In the genomic region with DNA sequence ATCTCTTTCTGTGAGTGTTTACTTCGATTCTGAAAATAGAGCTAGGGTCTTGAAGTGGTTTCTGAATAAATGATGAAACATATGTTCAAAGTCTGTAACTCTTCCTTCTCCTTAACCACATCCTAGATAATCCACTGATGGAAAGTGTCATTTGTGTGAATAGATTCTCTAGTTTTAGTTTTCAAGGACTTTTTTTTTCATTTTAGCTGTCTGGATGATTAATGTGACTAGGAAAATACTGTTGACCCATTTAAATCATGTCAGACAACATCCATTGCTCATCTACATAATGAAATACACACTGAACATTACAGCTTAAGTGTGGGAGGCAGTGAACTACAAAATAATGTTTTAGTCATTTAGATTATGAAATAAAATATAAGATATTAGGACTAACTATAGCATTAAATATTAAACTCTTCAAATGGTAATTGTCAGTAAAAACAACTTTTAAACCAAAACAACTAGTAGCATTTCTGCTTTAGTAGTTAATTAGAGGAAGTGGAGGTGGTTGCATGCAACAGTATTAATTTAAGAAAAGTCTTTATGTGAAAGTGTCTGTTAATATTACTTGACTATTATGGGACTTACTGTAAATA, we compare ENCODE assay signal across 1 cellular context.
TF ChIP-seq lines count a peak whose summit lies in the region.

No MANE protein-coding gene starts in this region.

TF ChIP-seq in K562, 482 proteins besides CTCF, POLR2A, EP300 and RAD21 (continued from another document):
- TF ChIP-seq, protein P1, sequence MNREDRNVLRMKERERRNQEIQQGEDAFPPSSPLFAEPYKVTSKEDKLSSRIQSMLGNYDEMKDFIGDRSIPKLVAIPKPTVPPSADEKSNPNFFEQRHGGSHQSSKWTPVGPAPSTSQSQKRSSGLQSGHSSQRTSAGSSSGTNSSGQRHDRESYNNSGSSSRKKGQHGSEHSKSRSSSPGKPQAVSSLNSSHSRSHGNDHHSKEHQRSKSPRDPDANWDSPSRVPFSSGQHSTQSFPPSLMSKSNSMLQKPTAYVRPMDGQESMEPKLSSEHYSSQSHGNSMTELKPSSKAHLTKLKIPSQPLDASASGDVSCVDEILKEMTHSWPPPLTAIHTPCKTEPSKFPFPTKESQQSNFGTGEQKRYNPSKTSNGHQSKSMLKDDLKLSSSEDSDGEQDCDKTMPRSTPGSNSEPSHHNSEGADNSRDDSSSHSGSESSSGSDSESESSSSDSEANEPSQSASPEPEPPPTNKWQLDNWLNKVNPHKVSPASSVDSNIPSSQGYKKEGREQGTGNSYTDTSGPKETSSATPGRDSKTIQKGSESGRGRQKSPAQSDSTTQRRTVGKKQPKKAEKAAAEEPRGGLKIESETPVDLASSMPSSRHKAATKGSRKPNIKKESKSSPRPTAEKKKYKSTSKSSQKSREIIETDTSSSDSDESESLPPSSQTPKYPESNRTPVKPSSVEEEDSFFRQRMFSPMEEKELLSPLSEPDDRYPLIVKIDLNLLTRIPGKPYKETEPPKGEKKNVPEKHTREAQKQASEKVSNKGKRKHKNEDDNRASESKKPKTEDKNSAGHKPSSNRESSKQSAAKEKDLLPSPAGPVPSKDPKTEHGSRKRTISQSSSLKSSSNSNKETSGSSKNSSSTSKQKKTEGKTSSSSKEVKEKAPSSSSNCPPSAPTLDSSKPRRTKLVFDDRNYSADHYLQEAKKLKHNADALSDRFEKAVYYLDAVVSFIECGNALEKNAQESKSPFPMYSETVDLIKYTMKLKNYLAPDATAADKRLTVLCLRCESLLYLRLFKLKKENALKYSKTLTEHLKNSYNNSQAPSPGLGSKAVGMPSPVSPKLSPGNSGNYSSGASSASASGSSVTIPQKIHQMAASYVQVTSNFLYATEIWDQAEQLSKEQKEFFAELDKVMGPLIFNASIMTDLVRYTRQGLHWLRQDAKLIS (CRISPR knock-in tag; IDR thresholded peaks at IDR 0.05), result no peak
- TF ChIP-seq DMBX1 (CRISPR knock-in tag; IDR thresholded peaks at IDR 0.05; ENCODE audit: borderline replicate concordance), result peak; percentile 21; the same call in 1 of the 2 replicates
- TF ChIP-seq, protein P2, sequence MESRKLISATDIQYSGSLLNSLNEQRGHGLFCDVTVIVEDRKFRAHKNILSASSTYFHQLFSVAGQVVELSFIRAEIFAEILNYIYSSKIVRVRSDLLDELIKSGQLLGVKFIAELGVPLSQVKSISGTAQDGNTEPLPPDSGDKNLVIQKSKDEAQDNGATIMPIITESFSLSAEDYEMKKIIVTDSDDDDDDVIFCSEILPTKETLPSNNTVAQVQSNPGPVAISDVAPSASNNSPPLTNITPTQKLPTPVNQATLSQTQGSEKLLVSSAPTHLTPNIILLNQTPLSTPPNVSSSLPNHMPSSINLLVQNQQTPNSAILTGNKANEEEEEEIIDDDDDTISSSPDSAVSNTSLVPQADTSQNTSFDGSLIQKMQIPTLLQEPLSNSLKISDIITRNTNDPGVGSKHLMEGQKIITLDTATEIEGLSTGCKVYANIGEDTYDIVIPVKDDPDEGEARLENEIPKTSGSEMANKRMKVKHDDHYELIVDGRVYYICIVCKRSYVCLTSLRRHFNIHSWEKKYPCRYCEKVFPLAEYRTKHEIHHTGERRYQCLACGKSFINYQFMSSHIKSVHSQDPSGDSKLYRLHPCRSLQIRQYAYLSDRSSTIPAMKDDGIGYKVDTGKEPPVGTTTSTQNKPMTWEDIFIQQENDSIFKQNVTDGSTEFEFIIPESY (CRISPR knock-in tag; IDR thresholded peaks at IDR 0.05), result no peak
- TF ChIP-seq ADNP (tag; IDR thresholded peaks at IDR 0.05), result no peak
- no peak for TF ChIP-seq CBX8 (IDR thresholded peaks at IDR 0.05; ENCODE audit: borderline replicate concordance, extremely low read depth, low read depth, low read length, poor library complexity, severe bottlenecking)
- TF ChIP-seq, protein P3, sequence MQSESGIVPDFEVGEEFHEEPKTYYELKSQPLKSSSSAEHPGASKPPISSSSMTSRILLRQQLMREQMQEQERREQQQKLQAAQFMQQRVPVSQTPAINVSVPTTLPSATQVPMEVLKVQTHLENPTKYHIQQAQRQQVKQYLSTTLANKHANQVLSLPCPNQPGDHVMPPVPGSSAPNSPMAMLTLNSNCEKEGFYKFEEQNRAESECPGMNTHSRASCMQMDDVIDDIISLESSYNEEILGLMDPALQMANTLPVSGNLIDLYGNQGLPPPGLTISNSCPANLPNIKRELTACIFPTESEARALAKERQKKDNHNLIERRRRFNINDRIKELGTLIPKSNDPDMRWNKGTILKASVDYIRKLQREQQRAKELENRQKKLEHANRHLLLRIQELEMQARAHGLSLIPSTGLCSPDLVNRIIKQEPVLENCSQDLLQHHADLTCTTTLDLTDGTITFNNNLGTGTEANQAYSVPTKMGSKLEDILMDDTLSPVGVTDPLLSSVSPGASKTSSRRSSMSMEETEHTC (IDR thresholded peaks at IDR 0.05), result no peak
- peak; percentile 23; the same call in 1 of the 2 replicates for TF ChIP-seq LCOR (CRISPR knock-in tag; IDR thresholded peaks at IDR 0.05)
- no peak for TF ChIP-seq SMARCA5 (IDR thresholded peaks at IDR 0.05)
- no peak for TF ChIP-seq KLF13 (tag; IDR thresholded peaks at IDR 0.05; ENCODE audit: borderline replicate concordance, low read depth)
- no peak for TF ChIP-seq CCAR2 (IDR thresholded peaks at IDR 0.05; ENCODE audit: low read depth, low read length)
- TF ChIP-seq ZFP1 (CRISPR knock-in tag; IDR thresholded peaks at IDR 0.05), result no peak
- TF ChIP-seq SIRT6 (IDR thresholded peaks at IDR 0.05; ENCODE audit: low read depth, low read length), result no peak
- TF ChIP-seq HDAC3 (IDR thresholded peaks at IDR 0.05; ENCODE audit: borderline replicate concordance, partially characterized antibody), result peak; percentile 86
- TF ChIP-seq MAFG (tag; conservative IDR thresholded peaks at IDR 0.05), result no peak
- peak; percentile 56; the same call in 1 of the 2 replicates for TF ChIP-seq HDAC2 (IDR thresholded peaks at IDR 0.05)
- TF ChIP-seq NCOR1 (IDR thresholded peaks at IDR 0.05), result peak; percentile 59
- no peak for TF ChIP-seq ZNF551 (CRISPR knock-in tag; IDR thresholded peaks at IDR 0.05)
- TF ChIP-seq ILF3 (IDR thresholded peaks at IDR 0.05; ENCODE audit: borderline replicate concordance), result no peak
- no peak for TF ChIP-seq NEUROD1 (IDR thresholded peaks at IDR 0.05; ENCODE audit: borderline replicate concordance, low read depth, low read length, partially characterized antibody)
